ENCODE assay signal across 1 cellular context in the genomic region with DNA sequence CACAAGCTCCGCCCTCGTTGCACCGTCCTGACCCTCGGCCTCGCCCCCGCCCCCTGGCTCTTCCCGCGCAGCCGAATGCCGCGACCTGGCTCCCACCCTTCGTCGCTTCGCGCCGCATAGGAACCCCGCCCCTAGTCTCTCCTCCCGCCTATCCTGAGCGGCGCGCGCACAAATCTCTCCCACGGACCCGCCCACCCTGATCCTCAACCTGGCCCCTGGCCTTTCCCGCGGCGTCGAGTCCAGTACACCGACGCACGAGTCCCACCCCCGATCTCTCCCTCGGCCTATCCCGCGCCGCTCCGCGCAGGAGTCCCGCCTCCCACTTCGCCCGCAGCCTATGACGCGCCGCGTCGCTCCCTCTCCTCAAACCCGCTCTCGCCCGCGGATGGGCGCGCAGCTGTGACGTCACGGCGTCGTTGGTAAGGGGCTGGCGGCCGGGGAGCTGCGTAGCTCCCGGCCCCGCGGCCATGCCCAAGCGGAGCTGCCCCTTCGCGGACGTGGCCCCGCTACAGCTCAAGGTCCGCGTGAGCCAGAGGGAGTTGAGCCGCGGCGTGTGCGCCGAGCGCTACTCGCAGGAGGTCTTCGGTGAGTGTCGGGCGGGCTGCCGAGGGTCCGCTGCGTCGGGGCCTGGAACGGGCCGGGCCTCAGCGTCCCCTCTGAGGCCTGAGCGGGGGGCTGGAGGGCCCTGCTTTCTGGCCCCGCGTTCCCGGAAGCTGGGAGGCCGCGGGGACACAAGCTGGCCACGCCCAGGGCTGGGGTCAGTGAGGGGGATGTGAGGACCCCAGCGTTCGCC.
A peak's percentile ranks its signal among the peaks of the same experiment; 100 is the strongest.
TF ChIP-seq lines count a peak whose summit lies in the region.

Gene SIVA1, plus strand, starts transcription at position 413 of the 793 bp plus-strand sequence. Its CDS starts 55 bp downstream, at position 468.

TF ChIP-seq in K562, 482 proteins besides CTCF, POLR2A, EP300 and RAD21 (continued from another document and continues in another):
- TF ChIP-seq, protein P1, sequence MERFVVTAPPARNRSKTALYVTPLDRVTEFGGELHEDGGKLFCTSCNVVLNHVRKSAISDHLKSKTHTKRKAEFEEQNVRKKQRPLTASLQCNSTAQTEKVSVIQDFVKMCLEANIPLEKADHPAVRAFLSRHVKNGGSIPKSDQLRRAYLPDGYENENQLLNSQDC (CRISPR knock-in tag; IDR thresholded peaks at IDR 0.05), result no peak
- no peak; the same call in 1 of the 2 replicates for TF ChIP-seq XRCC5 (IDR thresholded peaks at IDR 0.05; ENCODE audit: low read depth, low read length)
- no peak for TF ChIP-seq KLF16 (IDR thresholded peaks at IDR 0.05)
- TF ChIP-seq SP2 (IDR thresholded peaks at IDR 0.05; ENCODE audit: extremely low read depth, low read depth, low read length, poor library complexity, severe bottlenecking), result peak; percentile 69
- TF ChIP-seq FOS (IDR thresholded peaks at IDR 0.05; ENCODE audit: extremely low read depth, insufficient read length), result peak; percentile 80
- no peak for TF ChIP-seq ZKSCAN3 (CRISPR knock-in tag; IDR thresholded peaks at IDR 0.05)
- TF ChIP-seq, protein P2, sequence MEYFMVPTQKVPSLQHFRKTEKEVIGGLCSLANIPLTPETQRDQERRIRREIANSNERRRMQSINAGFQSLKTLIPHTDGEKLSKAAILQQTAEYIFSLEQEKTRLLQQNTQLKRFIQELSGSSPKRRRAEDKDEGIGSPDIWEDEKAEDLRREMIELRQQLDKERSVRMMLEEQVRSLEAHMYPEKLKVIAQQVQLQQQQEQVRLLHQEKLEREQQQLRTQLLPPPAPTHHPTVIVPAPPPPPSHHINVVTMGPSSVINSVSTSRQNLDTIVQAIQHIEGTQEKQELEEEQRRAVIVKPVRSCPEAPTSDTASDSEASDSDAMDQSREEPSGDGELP (CRISPR knock-in tag; IDR thresholded peaks at IDR 0.05; ENCODE audit: borderline replicate concordance), result peak; percentile 68; the same call in 1 of the 2 replicates
- no peak for TF ChIP-seq ZNF586 (CRISPR knock-in tag; conservative IDR thresholded peaks at IDR 0.05)
- TF ChIP-seq, protein P3, sequence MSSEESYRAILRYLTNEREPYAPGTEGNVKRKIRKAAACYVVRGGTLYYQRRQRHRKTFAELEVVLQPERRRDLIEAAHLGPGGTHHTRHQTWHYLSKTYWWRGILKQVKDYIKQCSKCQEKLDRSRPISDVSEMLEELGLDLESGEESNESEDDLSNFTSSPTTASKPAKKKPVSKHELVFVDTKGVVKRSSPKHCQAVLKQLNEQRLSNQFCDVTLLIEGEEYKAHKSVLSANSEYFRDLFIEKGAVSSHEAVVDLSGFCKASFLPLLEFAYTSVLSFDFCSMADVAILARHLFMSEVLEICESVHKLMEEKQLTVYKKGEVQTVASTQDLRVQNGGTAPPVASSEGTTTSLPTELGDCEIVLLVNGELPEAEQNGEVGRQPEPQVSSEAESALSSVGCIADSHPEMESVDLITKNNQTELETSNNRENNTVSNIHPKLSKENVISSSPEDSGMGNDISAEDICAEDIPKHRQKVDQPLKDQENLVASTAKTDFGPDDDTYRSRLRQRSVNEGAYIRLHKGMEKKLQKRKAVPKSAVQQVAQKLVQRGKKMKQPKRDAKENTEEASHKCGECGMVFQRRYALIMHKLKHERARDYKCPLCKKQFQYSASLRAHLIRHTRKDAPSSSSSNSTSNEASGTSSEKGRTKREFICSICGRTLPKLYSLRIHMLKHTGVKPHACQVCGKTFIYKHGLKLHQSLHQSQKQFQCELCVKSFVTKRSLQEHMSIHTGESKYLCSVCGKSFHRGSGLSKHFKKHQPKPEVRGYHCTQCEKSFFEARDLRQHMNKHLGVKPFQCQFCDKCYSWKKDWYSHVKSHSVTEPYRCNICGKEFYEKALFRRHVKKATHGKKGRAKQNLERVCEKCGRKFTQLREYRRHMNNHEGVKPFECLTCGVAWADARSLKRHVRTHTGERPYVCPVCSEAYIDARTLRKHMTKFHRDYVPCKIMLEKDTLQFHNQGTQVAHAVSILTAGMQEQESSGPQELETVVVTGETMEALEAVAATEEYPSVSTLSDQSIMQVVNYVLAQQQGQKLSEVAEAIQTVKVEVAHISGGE (CRISPR knock-in tag; IDR thresholded peaks at IDR 0.05), result no peak
- TF ChIP-seq SMC3 (conservative IDR thresholded peaks at IDR 0.05; ENCODE audit: insufficient read depth, low read depth, low read length), result no peak
- TF ChIP-seq SPI1 (IDR thresholded peaks at IDR 0.05; ENCODE audit: borderline replicate concordance, low read depth, low read length), result no peak
- TF ChIP-seq PML (IDR thresholded peaks at IDR 0.05; ENCODE audit: low read length), result 0 out of 2 replicates have a peak, but pooled peaks have one; percentile 34
- TF ChIP-seq, protein P4, sequence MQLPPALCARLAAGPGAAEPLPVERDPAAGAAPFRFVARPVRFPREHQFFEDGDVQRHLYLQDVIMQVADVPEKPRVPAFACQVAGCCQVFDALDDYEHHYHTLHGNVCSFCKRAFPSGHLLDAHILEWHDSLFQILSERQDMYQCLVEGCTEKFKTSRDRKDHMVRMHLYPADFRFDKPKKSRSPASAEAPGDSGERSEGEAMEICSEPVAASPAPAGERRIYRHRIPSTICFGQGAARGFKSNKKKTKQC (CRISPR knock-in tag; IDR thresholded peaks at IDR 0.05), result peak; percentile 75; the same call in 1 of the 2 replicates
- TF ChIP-seq CHD1 (IDR thresholded peaks at IDR 0.05; ENCODE audit: low read length), result no peak
- peak in 1 of 2 experiments; percentile 78; a peak in 1 of 4 replicates for TF ChIP-seq TBL1XR1 (IDR thresholded peaks at IDR 0.05; ENCODE audit: low read length in 2 of 2)
- no peak for TF ChIP-seq MAFG (tag; conservative IDR thresholded peaks at IDR 0.05)
- TF ChIP-seq ZBTB12 (CRISPR knock-in tag; IDR thresholded peaks at IDR 0.05), result peak; percentile 96
- peak; percentile 90 to 91 for TF ChIP-seq NRF1 (conservative IDR thresholded peaks at IDR 0.05 in 1 of 2, IDR thresholded peaks at IDR 0.05 in 1 of 2)
- TF ChIP-seq ZNF609 (CRISPR knock-in tag; IDR thresholded peaks at IDR 0.05; ENCODE audit: borderline replicate concordance), result no peak
- TF ChIP-seq MTA3 (IDR thresholded peaks at IDR 0.05; ENCODE audit: borderline replicate concordance), result no peak; the same call in 1 of the 2 replicates
- no peak for TF ChIP-seq BRF1 (IDR thresholded peaks at IDR 0.05; ENCODE audit: borderline replicate concordance, extremely low read depth, insufficient read length)
- TF ChIP-seq, protein P5, sequence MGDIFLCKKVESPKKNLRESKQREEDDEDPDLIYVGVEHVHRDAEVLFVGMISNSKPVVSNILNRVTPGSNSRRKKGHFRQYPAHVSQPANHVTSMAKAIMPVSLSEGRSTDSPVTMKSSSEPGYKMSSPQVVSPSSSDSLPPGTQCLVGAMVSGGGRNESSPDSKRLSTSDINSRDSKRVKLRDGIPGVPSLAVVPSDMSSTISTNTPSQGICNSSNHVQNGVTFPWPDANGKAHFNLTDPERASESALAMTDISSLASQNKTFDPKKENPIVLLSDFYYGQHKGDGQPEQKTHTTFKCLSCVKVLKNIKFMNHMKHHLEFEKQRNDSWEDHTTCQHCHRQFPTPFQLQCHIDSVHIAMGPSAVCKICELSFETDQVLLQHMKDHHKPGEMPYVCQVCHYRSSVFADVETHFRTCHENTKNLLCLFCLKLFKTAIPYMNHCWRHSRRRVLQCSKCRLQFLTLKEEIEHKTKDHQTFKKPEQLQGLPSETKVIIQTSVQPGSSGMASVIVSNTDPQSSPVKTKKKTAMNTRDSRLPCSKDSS (IDR thresholded peaks at IDR 0.05; ENCODE audit: low read depth, partially characterized antibody), result no peak
- TF ChIP-seq SAFB2 (IDR thresholded peaks at IDR 0.05; ENCODE audit: borderline replicate concordance, low read depth, low read length, severe bottlenecking), result no peak
- TF ChIP-seq RBM14 (IDR thresholded peaks at IDR 0.05; ENCODE audit: borderline replicate concordance, insufficient read depth, low read depth, low read length), result no peak
- no peak for TF ChIP-seq TEAD4 (IDR thresholded peaks at IDR 0.05; ENCODE audit: low read length)
- no peak for TF ChIP-seq TEAD4 (CRISPR knock-in tag; IDR thresholded peaks at IDR 0.05; ENCODE audit: borderline replicate concordance)
- TF ChIP-seq ZNF263 (CRISPR knock-in tag; IDR thresholded peaks at IDR 0.05; ENCODE audit: borderline replicate concordance), result peak; percentile 22; the same call in 1 of the 2 replicates
- TF ChIP-seq NFE2 (IDR thresholded peaks at IDR 0.05; ENCODE audit: low read depth), result no peak
- TF ChIP-seq, protein P6, sequence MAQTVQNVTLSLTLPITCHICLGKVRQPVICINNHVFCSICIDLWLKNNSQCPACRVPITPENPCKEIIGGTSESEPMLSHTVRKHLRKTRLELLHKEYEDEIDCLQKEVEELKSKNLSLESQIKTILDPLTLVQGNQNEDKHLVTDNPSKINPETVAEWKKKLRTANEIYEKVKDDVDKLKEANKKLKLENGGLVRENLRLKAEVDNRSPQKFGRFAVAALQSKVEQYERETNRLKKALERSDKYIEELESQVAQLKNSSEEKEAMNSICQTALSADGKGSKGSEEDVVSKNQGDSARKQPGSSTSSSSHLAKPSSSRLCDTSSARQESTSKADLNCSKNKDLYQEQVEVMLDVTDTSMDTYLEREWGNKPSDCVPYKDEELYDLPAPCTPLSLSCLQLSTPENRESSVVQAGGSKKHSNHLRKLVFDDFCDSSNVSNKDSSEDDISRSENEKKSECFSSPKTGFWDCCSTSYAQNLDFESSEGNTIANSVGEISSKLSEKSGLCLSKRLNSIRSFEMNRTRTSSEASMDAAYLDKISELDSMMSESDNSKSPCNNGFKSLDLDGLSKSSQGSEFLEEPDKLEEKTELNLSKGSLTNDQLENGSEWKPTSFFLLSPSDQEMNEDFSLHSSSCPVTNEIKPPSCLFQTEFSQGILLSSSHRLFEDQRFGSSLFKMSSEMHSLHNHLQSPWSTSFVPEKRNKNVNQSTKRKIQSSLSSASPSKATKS (CRISPR knock-in tag; IDR thresholded peaks at IDR 0.05), result no peak
- no peak for TF ChIP-seq ZNF224 (CRISPR knock-in tag; IDR thresholded peaks at IDR 0.05)
- TF ChIP-seq YBX1 (IDR thresholded peaks at IDR 0.05), result no peak
- TF ChIP-seq IRF9 (tag; IDR thresholded peaks at IDR 0.05), result no peak
- TF ChIP-seq FOXK1 (CRISPR knock-in tag; IDR thresholded peaks at IDR 0.05; ENCODE audit: borderline replicate concordance), result no peak
- TF ChIP-seq NFIX (CRISPR knock-in tag; IDR thresholded peaks at IDR 0.05; ENCODE audit: low read depth), result no peak
- TF ChIP-seq MXI1 (IDR thresholded peaks at IDR 0.05; ENCODE audit: low read depth, low read length), result no peak
- TF ChIP-seq PYGO2 (tag; IDR thresholded peaks at IDR 0.05), result no peak
- no peak for TF ChIP-seq ARNT (IDR thresholded peaks at IDR 0.05)
- TF ChIP-seq ZKSCAN1 (IDR thresholded peaks at IDR 0.05; ENCODE audit: low read depth, low read length), result 0 out of 2 replicates have a peak, but pooled peaks have one; percentile 16
- TF ChIP-seq ZNF184 (CRISPR knock-in tag; IDR thresholded peaks at IDR 0.05), result no peak
- peak; percentile 64; the same call in 1 of the 2 replicates for TF ChIP-seq EP400 (IDR thresholded peaks at IDR 0.05)
- peak in 1 of 2 experiments; percentile 85; a peak in 2 of 4 replicates for TF ChIP-seq HDAC1 (IDR thresholded peaks at IDR 0.05)
- no peak for TF ChIP-seq NCOA6 (IDR thresholded peaks at IDR 0.05)
- TF ChIP-seq SMARCA4 (IDR thresholded peaks at IDR 0.05), result no peak
- TF ChIP-seq KDM2B (CRISPR knock-in tag; IDR thresholded peaks at IDR 0.05), result no peak
- TF ChIP-seq HSF4 (CRISPR knock-in tag; IDR thresholded peaks at IDR 0.05; ENCODE audit: borderline replicate concordance), result no peak
- peak; percentile 89 for TF ChIP-seq ATF7 (IDR thresholded peaks at IDR 0.05)
- no peak for TF ChIP-seq ADNP (tag; IDR thresholded peaks at IDR 0.05)
- no peak for TF ChIP-seq ZNF57 (CRISPR knock-in tag; IDR thresholded peaks at IDR 0.05)
- no peak for TF ChIP-seq PURB (CRISPR knock-in tag; IDR thresholded peaks at IDR 0.05; ENCODE audit: low read depth)
- no peak for TF ChIP-seq ZNF133 (CRISPR knock-in tag; IDR thresholded peaks at IDR 0.05)
